13 cellular contexts compared by ENCODE assay signal in genomic region chr10:78964274-78964951, GRCh38.
A peak's percentile ranks its signal among the peaks of the same experiment; 100 is the strongest.
DNase-seq lines count a peak whose midpoint lies in the region; ATAC-seq and TF ChIP-seq lines count a peak whose summit lies in the region.
"Had no signal": no experiment of that assay in that cellular context is flagged by ENCODE, and none has a peak within 500 bp of the region (broad histone marks: within the 10 kb centered on the region; RNA-seq: fewer than 3 reads in every experiment).

No MANE protein-coding gene starts in this region.

- no peaks in the 10 kb centered on the region for H3K79me2 ChIP-seq in H9 (ENCODE audit: insufficient read depth, low read length)

- no peak for TF ChIP-seq POLR2A in esophagus squamous epithelium (IDR thresholded peaks at IDR 0.05)

- H3K36me3 ChIP-seq in RWPE2 (ENCODE audit: low read depth) (no peaks in the 10 kb centered on the region), esophagus squamous epithelium (no peaks in the 10 kb centered on the region)
- H3K36me3 ChIP-seq: prostate gland had no signal

- peaks cover 26% of the 10 kb centered on the region for H3K27me3 Mint-ChIP-seq in H9 (ENCODE audit: low read depth)
- H3K27me3 Mint-ChIP-seq in progenitor cell of endocrine pancreas, result peaks cover 3% of the 10 kb centered on the region
- H3K27me3 Mint-ChIP-seq: activated naive CD8-positive, alpha-beta T cell treated with anti-CD3 and anti-CD28 coated beads for 36 hours had no signal

- no peaks in the 10 kb centered on the region; a peak in 1 of 5 replicates for H3K9me3 Mint-ChIP-seq in H9
- H3K9me3 Mint-ChIP-seq in progenitor cell of endocrine pancreas (ENCODE audit: low read depth), result no peaks in the 10 kb centered on the region
- H3K9me3 Mint-ChIP-seq: activated naive CD8-positive, alpha-beta T cell treated with anti-CD3 and anti-CD28 coated beads for 36 hours; mesothelial cell of epicardium had no signal

- H3K4me3 Mint-ChIP-seq in H9, result no peak overlapping the region
- no peak overlapping the region for H3K4me3 Mint-ChIP-seq in progenitor cell of endocrine pancreas (ENCODE audit: low read depth)
- H3K4me3 Mint-ChIP-seq: activated naive CD8-positive, alpha-beta T cell treated with anti-CD3 and anti-CD28 coated beads for 36 hours; mesothelial cell of epicardium had no signal

- no peak overlapping the region for H3K9ac ChIP-seq in H9 (ENCODE audit: extremely low read depth, insufficient read length, low read length)

- no peaks in the 10 kb centered on the region for H3K23me2 ChIP-seq in H9 (ENCODE audit: insufficient read length, low read depth, low read length, poor library complexity, severe bottlenecking)

- H3K27me3 ChIP-seq in H9 (ENCODE audit: insufficient read depth, low read length), result no peaks in the 10 kb centered on the region
- H3K27me3 ChIP-seq in RWPE2 (ENCODE audit: insufficient read depth, poor library complexity, severe bottlenecking), result no peaks in the 10 kb centered on the region
- no peaks in the 10 kb centered on the region for H3K27me3 ChIP-seq in esophagus squamous epithelium

- H3K4me1 Mint-ChIP-seq in H9, result peaks cover 42 to 46% of the 10 kb centered on the region in 2 experiments
- peaks cover 34% of the 10 kb centered on the region for H3K4me1 Mint-ChIP-seq in progenitor cell of endocrine pancreas (ENCODE audit: low read depth)
- H3K4me1 Mint-ChIP-seq: activated naive CD8-positive, alpha-beta T cell treated with anti-CD3 and anti-CD28 coated beads for 36 hours had no signal

- no peak for TF ChIP-seq CTCF in H9 (conservative IDR thresholded peaks at IDR 0.05)
- TF ChIP-seq CTCF in RWPE2 (IDR thresholded peaks at IDR 0.05; ENCODE audit: poor library complexity, severe bottlenecking), result no peak
- TF ChIP-seq CTCF in esophagus squamous epithelium (IDR thresholded peaks at IDR 0.05), result no peak
- TF ChIP-seq CTCF in progenitor cell of endocrine pancreas (IDR thresholded peaks at IDR 0.05; ENCODE audit: unreplicated experiment), result no peak

- no peak overlapping the region for H2BK20ac ChIP-seq in H9 (ENCODE audit: low read depth, low read length, poor library complexity, severe bottlenecking)

- H3K56ac ChIP-seq in H9 (ENCODE audit: insufficient read length, low read depth, low read length), result no peak overlapping the region

- intact Hi-C loops in esophagus squamous epithelium (cut with DNase I), result no loop called here

- H3K18ac ChIP-seq in H9 (ENCODE audit: insufficient read length, low read depth, low read length), result no peak overlapping the region

- no peak overlapping the region for H3K4me3 ChIP-seq in RWPE2 (ENCODE audit: severe bottlenecking)
- H3K4me3 ChIP-seq in esophagus squamous epithelium, result no peak overlapping the region
- H3K4me3 ChIP-seq: prostate gland had no signal

- H3K27ac Mint-ChIP-seq in H9, result peak overlapping the region in 2 of 3 experiments; percentile 37 to 95; a peak in 4 of 7 replicates
- peak overlapping the region; percentile 98 for H3K27ac Mint-ChIP-seq in progenitor cell of endocrine pancreas
- H3K27ac Mint-ChIP-seq: activated naive CD8-positive, alpha-beta T cell treated with anti-CD3 and anti-CD28 coated beads for 36 hours; mesothelial cell of epicardium had no signal

- no peak overlapping the region for H3K23ac ChIP-seq in H9 (ENCODE audit: insufficient read length, low read depth, low read length)

- no peak overlapping the region for H2BK15ac ChIP-seq in H9 (ENCODE audit: low read depth, low read length)

- H2BK12ac ChIP-seq in H9 (ENCODE audit: insufficient read length, low read depth, low read length), result no peak overlapping the region

- no peak overlapping the region for H3K4ac ChIP-seq in H9 (ENCODE audit: low read depth, low read length)

- H2AK5ac ChIP-seq in H9 (ENCODE audit: insufficient read length, low read length), result no peak overlapping the region

- no peak overlapping the region for H4K91ac ChIP-seq in H9 (ENCODE audit: insufficient read length, low read depth, low read length)

- WGBS in H9 (ENCODE audit: extremely low coverage, insufficient read length, low lambda C conversion rate), result no CpG with 5 or more reads among the region's 5 CpGs
- WGBS in esophagus squamous epithelium, 2 donors, result 50% methylated on average over 1 of the region's 5 CpGs; no CpG with 5 or more reads in 1 of the 2 donors

- no peak overlapping the region for H3K4me2 ChIP-seq in H9 (ENCODE audit: insufficient read depth, insufficient read length, low read length)

- H4K8ac ChIP-seq in H9 (replicated peaks; ENCODE audit: insufficient read length, low read depth, low read length), result no peak overlapping the region

- H2BK5ac ChIP-seq in H9 (ENCODE audit: insufficient read length, low read length), result no peak overlapping the region

- H3K14ac ChIP-seq in H9 (ENCODE audit: insufficient read depth, low read length), result no peak overlapping the region

- ATAC-seq in RWPE2 (ENCODE audit: low read depth), result peak; percentile 4; the same call in 2 of the 3 replicates
- ATAC-seq in HG02840 (IDR thresholded peaks at IDR 0.05; ENCODE audit: low FRiP score, unreplicated experiment), result no peak

- H3K27ac ChIP-seq in H9 (ENCODE audit: insufficient read length, low read depth, low read length) (no peak overlapping the region), RWPE2 (ENCODE audit: poor library complexity, severe bottlenecking) (peak overlapping the region; percentile 28), esophagus squamous epithelium (peak overlapping the region; percentile 4 to 68 (median 36))
- H3K27ac ChIP-seq: prostate gland had no signal

- H3T11ph ChIP-seq in H9 (ENCODE audit: low read length), result no peak overlapping the region

- DNase-seq in H9 (no peak), RWPE2 (ENCODE audit: low spot score) (no peak), esophagus squamous epithelium (lab: John Stamatoyannopoulos, UW) (no peak), progenitor cell of endocrine pancreas (ENCODE audit: low spot score, unreplicated experiment) (no peak), DMS79 treated with DMSO at 0.1 percent for 48 hours (lab: John Stamatoyannopoulos, UW) (no peak), hepatic stellate cell (ENCODE audit: low spot score) (no peak), foreskin melanocyte (no peak)
- DNase-seq: activated CD4-positive, CD25-positive, alpha-beta regulatory T cell treated with anti-CD3 and anti-CD28 coated beads, Interleukin-2, amount 50 U/mL, for 72 hours; activated naive CD8-positive, alpha-beta T cell treated with anti-CD3 and anti-CD28 coated beads for 36 hours; NCI-H226 had no signal

- H2AFZ ChIP-seq in H9 (ENCODE audit: low read length), result no peak overlapping the region

- H4K20me1 ChIP-seq in H9 (ENCODE audit: control insufficient read depth, insufficient read depth, insufficient read length), result no peaks in the 10 kb centered on the region

- no peaks in the 10 kb centered on the region for H3K9me3 ChIP-seq in H9 (ENCODE audit: control insufficient read depth, low read depth, low read length)
- no peaks in the 10 kb centered on the region for H3K9me3 ChIP-seq in RWPE2 (ENCODE audit: severe bottlenecking)
- H3K9me3 ChIP-seq in esophagus squamous epithelium, result no peaks in the 10 kb centered on the region
- H3K9me3 ChIP-seq: prostate gland had no signal

- no peak overlapping the region for H2BK120ac ChIP-seq in H9 (ENCODE audit: low read depth, low read length, poor library complexity, severe bottlenecking)

- H3K79me1 ChIP-seq in H9 (ENCODE audit: insufficient read depth, low read depth, low read length, poor library complexity, severe bottlenecking), result no peaks in the 10 kb centered on the region

- H3K36me3 Mint-ChIP-seq in H9 (ENCODE audit: insufficient read depth in 1 of 3, low read depth in 3 of 3) (no peaks in the 10 kb centered on the region), progenitor cell of endocrine pancreas (ENCODE audit: insufficient read depth) (no peaks in the 10 kb centered on the region)
- H3K36me3 Mint-ChIP-seq: activated naive CD8-positive, alpha-beta T cell treated with anti-CD3 and anti-CD28 coated beads for 36 hours; mesothelial cell of epicardium had no signal

- no peak overlapping the region for H4K5ac ChIP-seq in H9 (ENCODE audit: insufficient read length, low read depth, low read length)

- H3K4me1 ChIP-seq in H9 (ENCODE audit: insufficient read depth, low read length) (peaks cover 12% of the 10 kb centered on the region; the same call in 1 of the 2 replicates), RWPE2 (ENCODE audit: insufficient read depth, poor library complexity, severe bottlenecking) (peaks cover 19% of the 10 kb centered on the region), esophagus squamous epithelium (peaks cover 33 to 72% (median 35%) of the 10 kb centered on the region in 3 donors)
